Comparison of ENCODE assay signal across 9 cellular contexts in genomic region chrX:68693481-68694410, GRCh38. TPM values are rescaled to one million over a fixed set of nuclear protein-coding genes. Genes with fewer than 3 reads are reported as not detected.
DNase-seq lines count a peak whose midpoint lies in the region; ATAC-seq and TF ChIP-seq lines count a peak whose summit lies in the region.
"Had no signal": no experiment of that assay in that cellular context is flagged by ENCODE, and none has a peak within 500 bp of the region (broad histone marks: within the 10 kb centered on the region; RNA-seq: fewer than 3 reads in every experiment).

No MANE protein-coding gene starts in this region.

- H4K91ac ChIP-seq in IMR-90 (ENCODE audit: insufficient read depth, low read depth, low read length) = no peak overlapping the region

- TF ChIP-seq CTCF in IMR-90 (conservative IDR thresholded peaks at IDR 0.05; ENCODE audit: low read depth, low read length) = no peak
- TF ChIP-seq CTCF in gastroesophageal sphincter (IDR thresholded peaks at IDR 0.05) = no peak
- TF ChIP-seq CTCF in natural killer cell (IDR thresholded peaks at IDR 0.05) = no peak

- H4K8ac ChIP-seq in IMR-90 (ENCODE audit: low read depth in 2 of 2, low read length in 2 of 2) = no peak overlapping the region

- CTCF ChIA-PET in IMR-90 (lab: Yijun Ruan, JAX) = no interaction called here
- CTCF ChIA-PET in activated CD8-positive, alpha-beta T cell treated with anti-CD3 and anti-CD28 coated beads, Interleukin-2, amount 10 ng/mL, durations not matched to agents 7 days and 5 days (lab: Charles Lee) = no interaction called here

- H2BK20ac ChIP-seq in IMR-90 (ENCODE audit: low read depth, low read length) = no peak overlapping the region

- H3K4ac ChIP-seq in IMR-90 (ENCODE audit: low read depth, low read length) = no peak overlapping the region

- H3K4me1 ChIP-seq in IMR-90 (ENCODE audit: control insufficient read depth, insufficient read depth, low read length) (no peaks in the 10 kb centered on the region), gastroesophageal sphincter (peaks cover 0 to 6% (median 0%) of the 10 kb centered on the region in 3 donors)

- H2AK5ac ChIP-seq in IMR-90 (ENCODE audit: low read depth, low read length) = no peak overlapping the region

- peak overlapping the region; percentile 42 for H2AK9ac ChIP-seq in IMR-90 (replicated peaks; ENCODE audit: low read depth, low read length, poor library complexity)

- no peak overlapping the region for H3K18ac ChIP-seq in IMR-90 (ENCODE audit: low read depth, low read length)

- H3K27me3 Mint-ChIP-seq in activated CD8-positive, alpha-beta T cell treated with anti-CD3 and anti-CD28 coated beads, Interleukin-2, amount 10 ng/mL, durations not matched to agents 7 days and 5 days (ENCODE audit: low read depth) = peaks cover 3% of the 10 kb centered on the region
- H3K27me3 Mint-ChIP-seq in natural killer cell (ENCODE audit: low read depth in 2 of 2) = peaks cover 0 to 3% of the 10 kb centered on the region in 2 donors

- intact Hi-C loops in IMR-90 (cut with micrococcal nuclease) (no loop called here), natural killer cell (cut with micrococcal nuclease) (no loop called here)

- POLR2A ChIA-PET in IMR-90 (lab: Charles Lee; ENCODE audit: unreplicated experiment) = no interaction called here
- POLR2A ChIA-PET in activated CD8-positive, alpha-beta T cell treated with anti-CD3 and anti-CD28 coated beads, Interleukin-2, amount 10 ng/mL, durations not matched to agents 7 days and 5 days (lab: Charles Lee) = no interaction called here

- no peak overlapping the region for H3K56ac ChIP-seq in IMR-90 (ENCODE audit: extremely low read depth, insufficient read depth, low read length)

- peak; percentile 51 for TF ChIP-seq POLR2A in IMR-90 (IDR thresholded peaks at IDR 0.05; ENCODE audit: low read depth, low read length)
- TF ChIP-seq POLR2A in gastroesophageal sphincter (IDR thresholded peaks at IDR 0.05) = peak; percentile 56 to 59

- H3K4me3 Mint-ChIP-seq in activated CD8-positive, alpha-beta T cell treated with anti-CD3 and anti-CD28 coated beads, Interleukin-2, amount 10 ng/mL, durations not matched to agents 7 days and 5 days = peak overlapping the region; percentile 58
- H3K4me3 Mint-ChIP-seq in natural killer cell = peak overlapping the region; percentile 77

- H3K9ac ChIP-seq in IMR-90 (ENCODE audit: low read depth, low read length) = no peak overlapping the region

- no peak overlapping the region for H2BK120ac ChIP-seq in IMR-90 (ENCODE audit: low read depth, low read length)

- peak; percentile 89 for ATAC-seq in IMR-90 (ENCODE audit: low read depth)
- peak; percentile 73 for ATAC-seq in activated CD8-positive, alpha-beta T cell treated with anti-CD3 and anti-CD28 coated beads, Interleukin-2, amount 10 ng/mL, durations not matched to agents 7 days and 5 days
- ATAC-seq in gastroesophageal sphincter = peak; percentile 88
- peak; percentile 38 to 66 (median 56) for ATAC-seq in natural killer cell
- ATAC-seq in HG02623 (IDR thresholded peaks at IDR 0.05; ENCODE audit: unreplicated experiment) = no peak

- peak overlapping the region; percentile 44 for H3K4me2 ChIP-seq in IMR-90 (ENCODE audit: low read depth, low read length)

- H3K27ac ChIP-seq in IMR-90 (ENCODE audit: insufficient read depth, low read length) (no peak overlapping the region), gastroesophageal sphincter (peak overlapping the region; percentile 30 to 83 (median 72))

- H3K9me3 ChIP-seq in IMR-90 (ENCODE audit: control insufficient read depth, insufficient read depth, low read length) = no peaks in the 10 kb centered on the region
- H3K9me3 ChIP-seq in gastroesophageal sphincter = no peaks in the 10 kb centered on the region

- no peak overlapping the region for H4K5ac ChIP-seq in IMR-90 (ENCODE audit: low read depth, low read length)

- peaks cover 10% of the 10 kb centered on the region; the same call in 1 of the 2 replicates for H3K27me3 ChIP-seq in IMR-90 (ENCODE audit: control insufficient read depth, insufficient read depth, low read length)
- no peaks in the 10 kb centered on the region for H3K27me3 ChIP-seq in gastroesophageal sphincter

- H3K4me1 Mint-ChIP-seq in activated CD8-positive, alpha-beta T cell treated with anti-CD3 and anti-CD28 coated beads, Interleukin-2, amount 10 ng/mL, durations not matched to agents 7 days and 5 days (ENCODE audit: low read depth) = peaks cover 18% of the 10 kb centered on the region
- peaks cover 0 to 5% of the 10 kb centered on the region in 2 donors for H3K4me1 Mint-ChIP-seq in natural killer cell

- H3K36me3 ChIP-seq in IMR-90 (ENCODE audit: control insufficient read depth, insufficient read depth, low read length) (no peaks in the 10 kb centered on the region), gastroesophageal sphincter (no peaks in the 10 kb centered on the region)

- H3K36me3 Mint-ChIP-seq in activated CD8-positive, alpha-beta T cell treated with anti-CD3 and anti-CD28 coated beads, Interleukin-2, amount 10 ng/mL, durations not matched to agents 7 days and 5 days (ENCODE audit: low read depth) = no peaks in the 10 kb centered on the region
- H3K36me3 Mint-ChIP-seq in natural killer cell = no peaks in the 10 kb centered on the region
- H3K36me3 Mint-ChIP-seq: CD4-positive, CD25-positive, alpha-beta regulatory T cell had no signal

- in situ Hi-C loops in IMR-90 (cut with MboI; ENCODE audit: low sequenced_read_pairs) = no loop called here

- no peak overlapping the region for H2BK15ac ChIP-seq in IMR-90 (ENCODE audit: low read depth, low read length)

- H3K4me3 ChIP-seq in IMR-90 (ENCODE audit: insufficient read depth, low read depth, low read length) = peak overlapping the region; percentile 64
- peak overlapping the region; percentile 60 to 72 for H3K4me3 ChIP-seq in gastroesophageal sphincter

- H3K27ac Mint-ChIP-seq in activated CD8-positive, alpha-beta T cell treated with anti-CD3 and anti-CD28 coated beads, Interleukin-2, amount 10 ng/mL, durations not matched to agents 7 days and 5 days = peak overlapping the region; percentile 34
- peak overlapping the region in 1 of 2 donors; percentile 29 for H3K27ac Mint-ChIP-seq in natural killer cell
- H3K27ac Mint-ChIP-seq: CD4-positive, CD25-positive, alpha-beta regulatory T cell had no signal

- no TSS peak for BruUV-seq in IMR-90 (replicated peaks; lab: Mats Ljungman, UMichigan)

- H2BK5ac ChIP-seq in IMR-90 (ENCODE audit: low read depth, low read length, poor library complexity, severe bottlenecking) = no peak overlapping the region

- peak overlapping the region; percentile 92 for H2AFZ ChIP-seq in IMR-90 (replicated peaks; ENCODE audit: low read length, poor library complexity)

- no peak overlapping the region for H3K14ac ChIP-seq in IMR-90 (replicated peaks; ENCODE audit: low read depth, low read length)

- TF ChIP-seq EP300 in gastroesophageal sphincter (IDR thresholded peaks at IDR 0.05) = no peak

- 30% methylated on average over 32 of the region's 81 CpGs; no CpG with 5 or more reads in 1 of the 2 experiments for WGBS in IMR-90 (ENCODE audit: extremely low coverage in 2 of 2, insufficient read length in 1 of 2), 2 experiments
- 19% methylated on average over 4 of the region's 81 CpGs; no CpG with 5 or more reads in 1 of the 2 donors for WGBS in gastroesophageal sphincter (ENCODE audit: low coverage in 1 of 2), 2 donors

- no peaks in the 10 kb centered on the region for H4K20me1 ChIP-seq in IMR-90 (ENCODE audit: insufficient read depth, low read length)

- TF ChIP-seq RAD21 in IMR-90 (IDR thresholded peaks at IDR 0.05; ENCODE audit: low read length) = no peak

- H3K23ac ChIP-seq in IMR-90 (ENCODE audit: low read depth, low read length) = no peak overlapping the region

- dilution Hi-C loops in IMR-90 (cut with HindIII; ENCODE audit: low sequenced_read_pairs, unreplicated experiment) = no loop called here

- DNase-seq in NCI-H748 (lab: John Stamatoyannopoulos, UW; ENCODE audit: unreplicated experiment) = peak; percentile 53
- no peak for DNase-seq in NCI-H748 treated with DMSO at 0.1 percent for 48 hours (lab: John Stamatoyannopoulos, UW)
- DNase-seq in IMR-90 = peak; percentile 50
- DNase-seq in activated CD8-positive, alpha-beta T cell treated with anti-CD3 and anti-CD28 coated beads, Interleukin-2, amount 10 ng/mL, durations not matched to agents 7 days and 5 days = peak; percentile 20
- DNase-seq in natural killer cell = no peak
- no peak for DNase-seq in NCI-H1436 (lab: John Stamatoyannopoulos, UW)

- no peaks in the 10 kb centered on the region for H3K9me3 Mint-ChIP-seq in activated CD8-positive, alpha-beta T cell treated with anti-CD3 and anti-CD28 coated beads, Interleukin-2, amount 10 ng/mL, durations not matched to agents 7 days and 5 days (ENCODE audit: insufficient read depth)
- no peaks in the 10 kb centered on the region for H3K9me3 Mint-ChIP-seq in natural killer cell
- H3K9me3 Mint-ChIP-seq: CD4-positive, CD25-positive, alpha-beta regulatory T cell had no signal

- H3K9me1 ChIP-seq in IMR-90 (ENCODE audit: insufficient read depth, low read length) = no peaks in the 10 kb centered on the region; the same call in 1 of the 2 replicates

- H3K79me1 ChIP-seq in IMR-90 (ENCODE audit: low read depth in 1 of 2, low read length in 2 of 2) = no peaks in the 10 kb centered on the region

TF ChIP-seq in IMR-90, 13 proteins besides CTCF, POLR2A, EP300 and RAD21:
- TF ChIP-seq MAZ (IDR thresholded peaks at IDR 0.05; ENCODE audit: borderline replicate concordance, low read depth, low read length) = no peak
- no peak for TF ChIP-seq CHD1 (IDR thresholded peaks at IDR 0.05; ENCODE audit: low read depth, low read length)
- TF ChIP-seq RFX5 (IDR thresholded peaks at IDR 0.05; ENCODE audit: low read depth, low read length) = no peak
- no peak for TF ChIP-seq ELK1 (IDR thresholded peaks at IDR 0.05; ENCODE audit: borderline replicate concordance, low read depth, low read length)

RNA-seq across cellular contexts. Expression of gene STARD8, which starts 46.3 kb away (rescaled TPM):
- total RNA-seq in IMR-90 (2012; rRNA removed) (1.6 and 1.7 TPM in 2 replicates), gastroesophageal sphincter (10 to 100 TPM in 3 of 4 donors, 1 to 10 TPM in 1; 8.9 to 15.8 (median 10.8) TPM), natural killer cell (1 to 10 TPM in 2 of 3 donors, under 1 TPM in 1; 0.97 to 1.3 (median 1.1) TPM)
- 2.3 and 2.5 TPM in 2 replicates for polyA plus RNA-seq in IMR-90 (2012; rRNA removed)
- polyA plus RNA-seq in IMR-90 (2012; cell fraction: cytosol; rRNA removed) = 1.1 and 1.6 TPM in 2 replicates
- 3.8 and 5.7 TPM in 2 replicates for polyA plus RNA-seq in IMR-90 (2012; cell fraction: nucleus; rRNA removed; ENCODE audit: low replicate concordance)
- total RNA-seq in activated CD8-positive, alpha-beta T cell treated with anti-CD3 and anti-CD28 coated beads, Interleukin-2, amount 10 ng/mL, durations not matched to agents 7 days and 5 days = under 1 TPM; 0.34 to 0.55 TPM

Comparison
In these comparisons a context has a peak if more than half of its experiments do, and no peak if none do; other contexts are left out.
1. DNase-seq: peak in NCI-H748 (single experiment), IMR-90 (single experiment) and activated CD8-positive, alpha-beta T cell treated with anti-CD3 and anti-CD28 coated beads, Interleukin-2, amount 10 ng/mL, durations not matched to agents 7 days and 5 days (single experiment); none in NCI-H748 treated with DMSO at 0.1 percent for 48 hours (single experiment), natural killer cell (single experiment) and NCI-H1436 (single experiment).